In genomic region chr16:89060207-89060794, GRCh38 we compare ENCODE assay signal across 17 cellular contexts. TPM values are rescaled to one million over a fixed set of nuclear protein-coding genes. Genes with fewer than 3 reads are reported as not detected.
DNase-seq lines count a peak whose midpoint lies in the region; ATAC-seq, FAIRE-seq and TF ChIP-seq lines count a peak whose summit lies in the region.
"Had no signal": no experiment of that assay in that cellular context is flagged by ENCODE, and none has a peak within 500 bp of the region (broad histone marks: within the 10 kb centered on the region; RNA-seq: fewer than 3 reads in every experiment).

No MANE protein-coding gene starts in this region.

- H3K27me3 ChIP-seq in bronchial epithelial cell (ENCODE audit: control insufficient read depth, insufficient read depth, low read length): no peaks in the 10 kb centered on the region

- TF ChIP-seq CTCF in bronchial epithelial cell (IDR thresholded peaks at IDR 0.05; ENCODE audit: insufficient read depth, low read length, severe bottlenecking): no peak

- peak; percentile 23 for FAIRE-seq in bronchial epithelial cell (lab: Jason Lieb, UNC)

- intact Hi-C loops in Right ventricle myocardium superior (cut with DNase I): no loop called here

- no peaks in the 10 kb centered on the region for H3K36me3 ChIP-seq in bronchial epithelial cell (ENCODE audit: control insufficient read depth, insufficient read depth, low read length)
- H3K36me3 ChIP-seq: HAP-1, prostate gland, spleen had no signal

- in situ Hi-C loops in GM18951 (cut with MboI; ENCODE audit: low sequenced_read_pairs, unreplicated experiment): no loop called here

- ATAC-seq in HG03432 (IDR thresholded peaks at IDR 0.05; ENCODE audit: unreplicated experiment) (peak; percentile 40), GM19395 (IDR thresholded peaks at IDR 0.05; ENCODE audit: unreplicated experiment) (no peak), Right ventricle myocardium superior (ENCODE audit: poor library complexity) (no peak)
- ATAC-seq: naive thymus-derived CD8-positive, alpha-beta T cell had no signal

- peak; percentile 33 for TF ChIP-seq POLR2A in GM18951 (IDR thresholded peaks at IDR 0.05; ENCODE audit: extremely low read depth, insufficient read depth, insufficient read length)

- DNase-seq in NOMO-1 (lab: John Stamatoyannopoulos, UW; ENCODE audit: unreplicated experiment in 2 of 2) (peak; percentile 15 to 20), NOMO-1 treated with dmso at 0.1 percent for 144 hours (lab: John Stamatoyannopoulos, UW; ENCODE audit: unreplicated experiment) (no peak), bronchial epithelial cell (ENCODE audit: low read depth) (no peak), Right ventricle myocardium superior (no peak), RPMI8226 (no peak)
- DNase-seq: 8988T; activated naive CD4-positive, alpha-beta T cell; naive thymus-derived CD8-positive, alpha-beta T cell; NCI-H1105; NCI-H69; spleen; stimulated activated naive CD4-positive, alpha-beta T cell treated with Interleukin-2 at 50 U/mL for 16 hours had no signal

- no peak overlapping the region for H3K4me3 ChIP-seq in bronchial epithelial cell (ENCODE audit: low read depth, low read length)
- H3K4me3 ChIP-seq: HAP-1, prostate gland, spleen had no signal

RNA-seq across cellular contexts. Expression of gene ACSF3, which starts 33.4 kb away (rescaled TPM):
- 25.8 and 32.8 TPM in 2 replicates for total RNA-seq in bronchial epithelial cell
- total RNA-seq in Right ventricle myocardium superior: 15.5 TPM

Comparison
In these comparisons a context has a peak if more than half of its experiments do, and no peak if none do; other contexts are left out.
1. DNase-seq: peak in NOMO-1 (2 of 2); none in NOMO-1 treated with dmso at 0.1 percent for 144 hours (single experiment), bronchial epithelial cell (single experiment), Right ventricle myocardium superior (single experiment) and RPMI8226 (single experiment).